ENCODE assay signal across 1 cellular context in genomic region chr6:39256294-39256693, GRCh38.
TF ChIP-seq lines count a peak whose summit lies in the region.

No MANE protein-coding gene starts in this region.

TF ChIP-seq in H1, 55 proteins besides CTCF, POLR2A, EP300 and RAD21:
- TF ChIP-seq SIN3A (conservative IDR thresholded peaks at IDR 0.05 in 1 of 2, IDR thresholded peaks at IDR 0.05 in 1 of 2; ENCODE audit: low read depth in 1 of 2, low read length in 2 of 2): no peak
- TF ChIP-seq BACH1 (IDR thresholded peaks at IDR 0.05; ENCODE audit: low read length): no peak
- no peak for TF ChIP-seq RBBP5 (IDR thresholded peaks at IDR 0.05; ENCODE audit: borderline replicate concordance, low read depth, low read length)
- TF ChIP-seq ATF3 (IDR thresholded peaks at IDR 0.05; ENCODE audit: insufficient read depth, low read depth, low read length): no peak
- TF ChIP-seq SIX5 (IDR thresholded peaks at IDR 0.05; ENCODE audit: low read depth, low read length): no peak
- no peak for TF ChIP-seq EGR1 (IDR thresholded peaks at IDR 0.05; ENCODE audit: borderline replicate concordance, low read depth, low read length)
- no peak for TF ChIP-seq ASH2L (IDR thresholded peaks at IDR 0.05; ENCODE audit: low read length)
- TF ChIP-seq FOSL1 (IDR thresholded peaks at IDR 0.05; ENCODE audit: insufficient read depth, low read depth, low read length): no peak
- TF ChIP-seq EZH2 (IDR thresholded peaks at IDR 0.05; ENCODE audit: low read depth, low read length, severe bottlenecking): no peak
- no peak for TF ChIP-seq POU5F1 (IDR thresholded peaks at IDR 0.05; ENCODE audit: low read depth, low read length)
- no peak for TF ChIP-seq NRF1 (IDR thresholded peaks at IDR 0.05; ENCODE audit: low read depth, low read length)
- no peak for TF ChIP-seq CHD2 (IDR thresholded peaks at IDR 0.05; ENCODE audit: low read length)
- TF ChIP-seq CHD7 (IDR thresholded peaks at IDR 0.05; ENCODE audit: insufficient replicate concordance, low read length): no peak
- TF ChIP-seq GABPA (IDR thresholded peaks at IDR 0.05; ENCODE audit: borderline replicate concordance, insufficient read depth, low read length): no peak
- TF ChIP-seq TEAD4 (IDR thresholded peaks at IDR 0.05; ENCODE audit: low read depth, low read length): no peak
- no peak for TF ChIP-seq BRCA1 (IDR thresholded peaks at IDR 0.05; ENCODE audit: low read depth, low read length)
- no peak for TF ChIP-seq USF2 (IDR thresholded peaks at IDR 0.05; ENCODE audit: low read length)
- TF ChIP-seq KDM4A (IDR thresholded peaks at IDR 0.05; ENCODE audit: low read depth, low read length, severe bottlenecking): no peak
TF ChIP-seq in H1: peak in this region for 0.
